Comparison of ENCODE assay signal across 21 cellular contexts in the genomic region with DNA sequence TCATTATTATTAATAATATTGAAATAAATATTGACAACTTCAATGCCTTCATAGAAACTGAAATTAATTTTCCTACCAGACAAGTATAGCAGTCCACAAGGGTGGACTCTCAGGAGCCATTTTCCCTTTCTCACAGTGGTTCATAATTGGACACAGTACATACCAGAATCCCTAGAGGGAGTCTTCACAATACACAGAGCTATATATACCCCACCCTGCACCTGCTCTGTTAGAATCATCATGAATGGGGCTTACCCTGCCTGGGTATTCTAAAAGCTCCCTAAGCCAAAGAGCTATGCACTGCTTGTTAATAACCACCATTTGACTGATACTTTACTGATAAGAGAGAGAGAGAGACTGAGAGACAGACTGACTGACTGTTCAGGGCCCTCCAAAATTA.
DNase-seq lines count a peak whose midpoint lies in the region; ATAC-seq, FAIRE-seq and TF ChIP-seq lines count a peak whose summit lies in the region.
"Had no signal": no experiment of that assay in that cellular context is flagged by ENCODE, and none has a peak within 500 bp of the region (broad histone marks: within the 10 kb centered on the region; RNA-seq: fewer than 3 reads in every experiment).

No MANE protein-coding gene starts in this region.

- FAIRE-seq in frontal cortex (lab: Jason Lieb, UNC) = no peak
- FAIRE-seq: D721Med, RCC 7860, small intestine had no signal

- H3K9ac ChIP-seq in OCI-LY3 (ENCODE audit: low read length) = no peak overlapping the region

- H3K27me3 ChIP-seq in OCI-LY3 (ENCODE audit: low read depth, low read length) = no peaks in the 10 kb centered on the region
- H3K27me3 ChIP-seq: thyroid gland had no signal

- H4K20me1 ChIP-seq in OCI-LY3 (ENCODE audit: insufficient read depth, low read length) = peaks cover 8% of the 10 kb centered on the region

- peak overlapping the region; percentile 56 for H3K4me2 ChIP-seq in OCI-LY3 (ENCODE audit: low read length)

- DNase-seq in frontal cortex (ENCODE audit: low spot score in 2 of 2) (no peak), SIG-M5 (lab: John Stamatoyannopoulos, UW) (no peak)
- no peak for DNase-seq in activated CD4-positive, CD25-positive, alpha-beta regulatory T cell treated with anti-CD3 and anti-CD28 coated beads, Interleukin-2, amount 50 U/mL, for 72 hours
- DNase-seq: activated CD4-positive, alpha-beta memory T cell treated with anti-CD3 and anti-CD28 coated beads, Interleukin-2, amount 10 ng/mL, durations not matched to agents 7 days and 5 days; activated naive CD8-positive, alpha-beta T cell treated with anti-CD3 and anti-CD28 coated beads, Interleukin-2, amount 10 ng/mL, durations not matched to agents 7 days and 5 days; activated T-cell treated with anti-CD3 and anti-CD28 coated beads, Interleukin-2, amount 50 U/mL, for 48 hours; AML-193; KG1; lower lobe of right lung; naive thymus-derived CD4-positive, alpha-beta T cell; NCI-H510A; thyroid gland had no signal

- H3K27ac ChIP-seq in OCI-LY3 (ENCODE audit: low read length) = peak overlapping the region; percentile 41
- H3K27ac ChIP-seq: epithelial cell of prostate, lower lobe of right lung, thyroid gland had no signal

- H3K9me3 ChIP-seq in OCI-LY3 (ENCODE audit: insufficient read depth, low read length) = no peaks in the 10 kb centered on the region
- H3K9me3 ChIP-seq: lower lobe of right lung, thyroid gland had no signal

- H3K4me3 ChIP-seq in OCI-LY3 (ENCODE audit: low read length) = peak overlapping the region; percentile 30
- H3K4me3 ChIP-seq: lower lobe of right lung, thyroid gland had no signal

- H3K4me1 ChIP-seq in OCI-LY3 (ENCODE audit: low read length) = peaks cover 44% of the 10 kb centered on the region

- H2AFZ ChIP-seq in OCI-LY3 (ENCODE audit: low read depth, low read length) = no peak overlapping the region

- no peaks in the 10 kb centered on the region for H3K79me2 ChIP-seq in OCI-LY3 (ENCODE audit: low read length)

- no peak for TF ChIP-seq CTCF in OCI-LY3 (IDR thresholded peaks at IDR 0.05; ENCODE audit: low read depth, low read length)

- ATAC-seq in GM18502 (IDR thresholded peaks at IDR 0.05; ENCODE audit: poor library complexity, unreplicated experiment) (peak; percentile 74), GM19397 (IDR thresholded peaks at IDR 0.05; ENCODE audit: unreplicated experiment) (peak; percentile 71), HG03175 (IDR thresholded peaks at IDR 0.05; ENCODE audit: unreplicated experiment) (peak; percentile 64), HG03135 (IDR thresholded peaks at IDR 0.05; ENCODE audit: unreplicated experiment) (no peak)
- ATAC-seq: lower lobe of right lung; naive thymus-derived CD4-positive, alpha-beta T cell had no signal

- H3K36me3 ChIP-seq in OCI-LY3 (replicated peaks; ENCODE audit: low read depth, low read length) = no peaks in the 10 kb centered on the region
- H3K36me3 ChIP-seq: lower lobe of right lung, thyroid gland had no signal
